ENCODE assay signal across 24 cellular contexts in the genomic region with DNA sequence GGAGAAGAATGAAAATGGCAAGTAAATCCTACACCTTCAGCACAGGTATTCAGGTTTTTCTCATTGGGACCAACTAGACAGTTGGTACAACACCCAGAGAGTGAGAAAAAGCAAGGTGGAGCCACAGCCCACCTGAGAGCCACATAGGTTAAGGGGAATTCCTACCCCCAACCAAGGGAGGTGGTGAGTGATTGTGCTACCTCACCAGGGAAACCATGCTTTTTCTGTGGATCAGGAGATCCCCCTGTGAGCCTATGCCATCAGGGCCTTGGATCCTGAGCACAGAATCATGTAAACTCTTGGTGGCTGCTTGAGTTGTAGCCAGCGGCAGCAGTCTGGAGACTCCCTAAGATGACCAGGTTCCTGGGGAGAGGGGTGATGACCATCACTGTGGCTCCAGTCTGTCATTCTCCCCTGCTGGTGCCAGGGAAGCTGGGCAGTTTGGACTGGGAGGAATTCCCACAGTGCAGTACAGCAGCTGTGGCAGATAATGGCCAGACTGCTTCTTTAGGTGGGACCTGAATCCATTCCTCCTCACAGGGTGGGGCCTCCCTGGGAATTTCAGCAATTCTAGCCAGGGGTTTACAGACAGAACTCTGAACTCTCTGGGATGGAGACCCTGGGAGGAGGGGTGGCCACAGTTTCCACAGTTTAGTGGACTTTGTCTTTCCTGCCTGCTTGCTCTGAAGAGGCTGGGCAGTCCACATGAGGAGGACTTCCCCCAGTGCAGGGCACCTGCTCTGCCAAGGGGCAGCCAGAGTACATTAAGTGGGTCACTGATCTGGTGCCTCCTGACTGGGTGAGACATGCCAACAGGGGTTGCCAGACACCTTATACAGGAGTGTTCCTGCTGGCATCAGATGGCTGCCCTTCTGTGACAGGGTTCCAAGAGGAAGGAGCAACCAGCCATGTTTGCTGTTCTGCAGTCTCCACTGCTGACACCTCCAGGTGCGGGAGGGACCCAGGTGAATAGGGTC. TPM values are rescaled to one million over a fixed set of nuclear protein-coding genes. Genes with fewer than 3 reads are reported as not detected.
"Had no signal": no experiment of that assay in that cellular context is flagged by ENCODE, and none has a peak within 500 bp of the region (broad histone marks: within the 10 kb centered on the region; RNA-seq: fewer than 3 reads in every experiment).

No MANE protein-coding gene starts in this region.

- ATAC-seq: activated naive CD4-positive, alpha-beta T cell treated with anti-CD3 and anti-CD28 coated beads, Interleukin-2, amount 50 U/mL, for 72 hours; activated T-helper 17 cell treated with anti-CD3 and anti-CD28 coated beads, Interleukin-2, amount 50 U/mL, for 72 hours; naive thymus-derived CD4-positive, alpha-beta T cell had no signal

- H3K4me3 ChIP-seq: lower lobe of right lung, neural progenitor cell, tibial nerve had no signal

- H3K4me1 ChIP-seq: lower lobe of right lung, neural progenitor cell, tibial nerve had no signal

- H3K4me3 Mint-ChIP-seq: activated T-cell treated with anti-CD3 and anti-CD28 coated beads, Interleukin-2, amount 50 U/mL, for 24 hours; activated T-helper 17 cell treated with anti-CD3 and anti-CD28 coated beads, Interleukin-2, amount 50 U/mL, for 72 hours; brain; naive thymus-derived CD4-positive, alpha-beta T cell; neural progenitor cell; stimulated activated naive CD8-positive, alpha-beta T cell treated with anti-CD3 and anti-CD28 coated beads, Interleukin-15, Interleukin-2, amounts not matched to agents 100 ng/mL and 50 ng/mL, for 24 hours had no signal

- H3K27me3 ChIP-seq: neural progenitor cell, tibial nerve had no signal

- H3K27ac ChIP-seq: lower lobe of right lung, neural progenitor cell, tibial nerve, WERI-Rb-1 had no signal

- H3K4me1 Mint-ChIP-seq: activated T-helper 17 cell treated with anti-CD3 and anti-CD28 coated beads, Interleukin-2, amount 50 U/mL, for 72 hours; brain; naive thymus-derived CD4-positive, alpha-beta T cell; neural progenitor cell had no signal

- H3K27ac Mint-ChIP-seq: activated naive CD4-positive, alpha-beta T cell treated with anti-CD3 and anti-CD28 coated beads, Interleukin-2, amount 50 U/mL, for 72 hours; activated T-cell treated with anti-CD3 and anti-CD28 coated beads, Interleukin-2, amount 50 U/mL, for 24 hours; activated T-helper 17 cell treated with anti-CD3 and anti-CD28 coated beads, Interleukin-2, amount 50 U/mL, for 72 hours; brain; naive thymus-derived CD4-positive, alpha-beta T cell; neural progenitor cell; stimulated activated naive CD8-positive, alpha-beta T cell treated with anti-CD3 and anti-CD28 coated beads, Interleukin-15, Interleukin-2, amounts not matched to agents 100 ng/mL and 50 ng/mL, for 24 hours had no signal

- DNase-seq: activated CD4-positive, alpha-beta T cell treated with anti-CD3 and anti-CD28 coated beads, Interleukin-2, amount 50 U/mL, for 1 hour; activated CD4-positive, CD25-positive, alpha-beta regulatory T cell treated with anti-CD3 and anti-CD28 coated beads, Interleukin-2, amount 50 U/mL, for 72 hours; activated T-cell treated with anti-CD3 and anti-CD28 coated beads, Interleukin-2, amount 50 U/mL, for 24 hours; aorta; central memory CD4-positive, alpha-beta T cell; dermis blood vessel endothelial cell; effector CD8-positive, alpha-beta T cell; foreskin melanocyte; glutamatergic neuron; hypothalamus; lower lobe of right lung; naive thymus-derived CD4-positive, alpha-beta T cell; posterior cingulate gyrus; retina; stimulated activated CD4-positive, alpha-beta T cell treated with anti-CD3 and anti-CD28 coated beads, Interleukin-12 subunit alpha, Interleukin-12 subunit beta, amount 100 ng/mL, for 4 hours; stimulated activated CD4-positive, alpha-beta T cell treated with anti-CD3 and anti-CD28 coated beads, Interleukin-4, amount 100 ng/mL, for 4 hours; T-helper 2 cell; WERI-Rb-1 had no signal

- H3K36me3 ChIP-seq: lower lobe of right lung, neural progenitor cell, tibial nerve, WERI-Rb-1 had no signal

- H3K27me3 Mint-ChIP-seq: activated T-cell treated with anti-CD3 and anti-CD28 coated beads, Interleukin-2, amount 50 U/mL, for 24 hours had no signal

- H3K9me3 ChIP-seq: lower lobe of right lung had no signal

RNA-seq across cellular contexts. Expression of gene PARM1, which starts 43.2 kb away (rescaled TPM):
- total RNA-seq: activated naive CD4-positive, alpha-beta T cell treated with anti-CD3 and anti-CD28 coated beads, Interleukin-2, amount 50 U/mL, for 72 hours had no signal
